In the genomic region with DNA sequence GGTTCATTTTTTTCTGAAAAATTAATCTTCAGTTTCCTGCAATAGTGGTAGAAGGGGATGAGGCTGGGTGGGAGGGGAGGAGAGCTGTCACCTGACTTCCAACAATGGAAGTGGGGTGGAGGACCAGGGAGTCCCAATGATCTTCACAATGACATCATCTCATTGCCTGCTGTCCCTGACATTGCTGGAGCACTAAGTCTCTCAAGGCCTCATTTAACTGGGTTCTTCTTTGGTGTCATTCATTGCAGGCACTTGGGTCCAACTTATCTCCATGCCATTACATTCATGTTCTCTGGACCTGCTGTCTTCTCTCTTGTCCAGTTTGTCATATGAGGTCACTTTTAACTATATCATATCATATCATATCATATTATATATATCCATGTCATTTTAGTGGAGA, we compare ENCODE assay signal across 32 cellular contexts.
"Had no signal": no experiment of that assay in that cellular context is flagged by ENCODE, and none has a peak within 500 bp of the region (broad histone marks: within the 10 kb centered on the region; RNA-seq: fewer than 3 reads in every experiment).

No MANE protein-coding gene starts in this region.

- DNase-seq: activated CD4-positive, alpha-beta memory T cell treated with anti-CD3 and anti-CD28 coated beads, Interleukin-2, amount 10 ng/mL, durations not matched to agents 7 days and 5 days; activated CD4-positive, alpha-beta T cell treated with anti-CD3 and anti-CD28 coated beads for 1 hour; activated CD4-positive, alpha-beta T cell treated with anti-CD3 and anti-CD28 coated beads for 36 hours; activated CD4-positive, alpha-beta T cell treated with anti-CD3 and anti-CD28 coated beads for 48 hours; activated CD4-positive, alpha-beta T cell treated with anti-CD3 and anti-CD28 coated beads, Interleukin-2, amount 10 ng/mL, durations not matched to agents 7 days and 5 days; activated CD4-positive, alpha-beta T cell treated with anti-CD3 and anti-CD28 coated beads, Interleukin-2, amount 50 U/mL, for 48 hours; activated CD4-positive, CD25-positive, alpha-beta regulatory T cell; activated CD8-positive, alpha-beta memory T cell treated with anti-CD3 and anti-CD28 coated beads for 24 hours; activated CD8-positive, alpha-beta memory T cell treated with anti-CD3 and anti-CD28 coated beads, Interleukin-2, amount 10 ng/mL, durations not matched to agents 7 days and 5 days; activated CD8-positive, alpha-beta memory T cell treated with anti-CD3 and anti-CD28 coated beads, Interleukin-2, amount 50 U/mL, for 48 hours; activated CD8-positive, alpha-beta T cell treated with anti-CD3 and anti-CD28 coated beads, Interleukin-2, amount 10 ng/mL, durations not matched to agents 7 days and 5 days; activated effector memory CD4-positive, alpha-beta T cell treated with Interleukin-2 at 50 U/mL for 16 hours; activated gamma-delta T cell; activated naive CD4-positive, alpha-beta T cell treated with anti-CD3 and anti-CD28 coated beads, Interleukin-2, amount 10 ng/mL, durations not matched to agents 7 days and 5 days; activated naive CD4-positive, alpha-beta T cell treated with Interleukin-2 at 50 U/mL for 16 hours; activated naive CD8-positive, alpha-beta T cell treated with anti-CD3 and anti-CD28 coated beads, Interleukin-2, amount 10 ng/mL, durations not matched to agents 7 days and 5 days; activated naive CD8-positive, alpha-beta T cell treated with anti-CD3 and anti-CD28 coated beads, Interleukin-2, amount 50 U/mL, for 24 hours; activated T-cell treated with anti-CD3 and anti-CD28 coated beads, Interleukin-2, amount 50 U/mL, for 24 hours; activated T-cell treated with anti-CD3 and anti-CD28 coated beads, Interleukin-2, amount 50 U/mL, for 48 hours; amygdala; anterior cingulate cortex; caudate nucleus; cerebellar nuclear complex; T-helper 2 cell; T-helper 9 cell; WERI-Rb-1 had no signal

- H3K27ac ChIP-seq: ascending aorta, cardiac muscle cell, WERI-Rb-1 had no signal

- H3K4me3 ChIP-seq: ascending aorta, cardiac muscle cell had no signal

- H3K27me3 ChIP-seq: ascending aorta, cardiac muscle cell had no signal

- ATAC-seq: activated CD4-positive, alpha-beta T cell treated with anti-CD3 and anti-CD28 coated beads for 36 hours; activated CD4-positive, CD25-positive, alpha-beta regulatory T cell treated with anti-CD3 and anti-CD28 coated beads, Interleukin-2, amount 50 U/mL, for 24 hours; activated CD8-positive, alpha-beta memory T cell treated with anti-CD3 and anti-CD28 coated beads, Interleukin-2, amount 10 ng/mL, durations not matched to agents 7 days and 5 days; activated CD8-positive, alpha-beta T cell treated with anti-CD3 and anti-CD28 coated beads, Interleukin-2, amount 10 ng/mL, durations not matched to agents 7 days and 5 days; activated naive CD8-positive, alpha-beta T cell treated with anti-CD3 and anti-CD28 coated beads, Interleukin-2, amount 50 U/mL, for 24 hours; WTC11 had no signal

- H3K36me3 ChIP-seq: ascending aorta, cardiac muscle cell, WERI-Rb-1 had no signal

- FAIRE-seq: bronchial epithelial cell, TTC549 had no signal

- H3K9me3 ChIP-seq: ascending aorta had no signal
